In genomic region chr16:55398683-55399230, GRCh38 we compare ENCODE assay signal across 2 cellular contexts.
TF ChIP-seq lines count a peak whose summit lies in the region.

No MANE protein-coding gene starts in this region.

TF ChIP-seq in H1, 55 proteins besides CTCF, POLR2A, EP300 and RAD21 (continued from another document):
- TF ChIP-seq E2F6 (IDR thresholded peaks at IDR 0.05) (no peak), RXRA (IDR thresholded peaks at IDR 0.05; ENCODE audit: insufficient read depth, low read depth, low read length) (no peak), CREB1 (IDR thresholded peaks at IDR 0.05) (no peak), POLR2AphosphoS5 (IDR thresholded peaks at IDR 0.05; ENCODE audit: low read depth, low read length) (no peak), MAX (IDR thresholded peaks at IDR 0.05) (no peak), CHD2 (IDR thresholded peaks at IDR 0.05; ENCODE audit: low read length) (no peak)

TF ChIP-seq in neural cell, 6 proteins besides CTCF, POLR2A, EP300 and RAD21 (continued from another document):
- TF ChIP-seq REST (IDR thresholded peaks at IDR 0.05; ENCODE audit: borderline replicate concordance) (no peak), SMC3 (conservative IDR thresholded peaks at IDR 0.05; ENCODE audit: poor library complexity) (no peak), EZH2 (IDR thresholded peaks at IDR 0.05; ENCODE audit: borderline replicate concordance, insufficient read depth, low read length, poor library complexity, severe bottlenecking) (no peak)
